21 cellular contexts compared by ENCODE assay signal in genomic region chr15:81008312-81008711, GRCh38. TPM values are rescaled to one million over a fixed set of nuclear protein-coding genes. Genes with fewer than 3 reads are reported as not detected.
DNase-seq lines count a peak whose midpoint lies in the region; ATAC-seq and TF ChIP-seq lines count a peak whose summit lies in the region.
"Had no signal": no experiment of that assay in that cellular context is flagged by ENCODE, and none has a peak within 500 bp of the region (broad histone marks: within the 10 kb centered on the region; RNA-seq: fewer than 3 reads in every experiment).

No MANE protein-coding gene starts in this region.

- no peak for ATAC-seq in GM18498 (IDR thresholded peaks at IDR 0.05; ENCODE audit: unreplicated experiment)
- no peak for ATAC-seq in GM18873 (IDR thresholded peaks at IDR 0.05; ENCODE audit: low FRiP score, unreplicated experiment)
- ATAC-seq in effector memory CD8-positive, alpha-beta T cell (replicated peaks), result no peak
- ATAC-seq: HCT116 had no signal

- H3K9me3 Mint-ChIP-seq in effector memory CD8-positive, alpha-beta T cell, result no peaks in the 10 kb centered on the region
- H3K9me3 Mint-ChIP-seq: CD14-positive monocyte had no signal

- CTCF ChIA-PET in HEK293 (lab: Yijun Ruan, JAX), result interaction anchor here (0.9 to 1.7 kb wide), 2 partner anchors 258 kb away, joined by 3 to 8 read pairs; no protein-coding TSS in a partner anchor

- H3K4me1 ChIP-seq in HEK293 (ENCODE audit: control insufficient read depth, insufficient read depth, low read length), result peaks cover 11% of the 10 kb centered on the region; the same call in 1 of the 2 replicates
- H3K4me1 ChIP-seq: SJCRH30 had no signal

- H3K9me3 ChIP-seq in HEK293 (ENCODE audit: control insufficient read depth, insufficient read depth, low read depth, low read length), result no peaks in the 10 kb centered on the region
- H3K9me3 ChIP-seq: SJCRH30 had no signal

- H3K36me3 Mint-ChIP-seq in effector memory CD8-positive, alpha-beta T cell (ENCODE audit: insufficient read depth), result peaks cover 12% of the 10 kb centered on the region

- H3K27ac ChIP-seq in HEK293 (ENCODE audit: extremely low read depth, low read depth, low read length) (no peak overlapping the region), dorsolateral prefrontal cortex (peak overlapping the region in 30 of 59 donors; percentile 2 to 68 (median 34))
- H3K27ac ChIP-seq: 22Rv1, PC-9, RWPE1, SJCRH30 had no signal

- no peaks in the 10 kb centered on the region for H3K27me3 Mint-ChIP-seq in effector memory CD8-positive, alpha-beta T cell

- H3K4me3 ChIP-seq in HEK293 (ENCODE audit: low read depth, low read length), result no peak overlapping the region
- no peak overlapping the region for H3K4me3 ChIP-seq in dorsolateral prefrontal cortex
- H3K4me3 ChIP-seq: K562, PC-9, SJCRH30 had no signal

- peaks cover 25 to 26% of the 10 kb centered on the region in 2 donors for H3K4me1 Mint-ChIP-seq in effector memory CD8-positive, alpha-beta T cell (ENCODE audit: low read depth in 2 of 2)

- no peak overlapping the region for H3K4me3 Mint-ChIP-seq in effector memory CD8-positive, alpha-beta T cell
- H3K4me3 Mint-ChIP-seq: CD14-positive monocyte had no signal

- peaks cover 0 to 3% of the 10 kb centered on the region in 2 experiments; a peak in 1 of 3 replicates for H3K36me3 ChIP-seq in HEK293 (ENCODE audit: control insufficient read depth in 2 of 2, insufficient read depth in 1 of 2, low read length in 2 of 2)

- peak overlapping the region in 1 of 2 donors; percentile 49 for H3K27ac Mint-ChIP-seq in effector memory CD8-positive, alpha-beta T cell

- no peaks in the 10 kb centered on the region for H3K27me3 ChIP-seq in dorsolateral prefrontal cortex
- H3K27me3 ChIP-seq: SJCRH30 had no signal

- POLR2A ChIA-PET in HEK293 (lab: Yijun Ruan, JAX), result no interaction called here

- intact Hi-C loops in dorsolateral prefrontal cortex (cut with DNase I), result loop anchor here in 1 of 2 donors (10.0 kb wide), 1 partner anchor 96 kb away; no protein-coding TSS in a partner anchor

- TF ChIP-seq CTCF in HEK293 (tag by site-specific recombination; IDR thresholded peaks at IDR 0.05) (no peak), dorsolateral prefrontal cortex (IDR thresholded peaks at IDR 0.05 in 54 of 56, conservative IDR thresholded peaks at IDR 0.05 in 2 of 56; ENCODE audit: low read depth in 1 of 56, partially characterized antibody in 56 of 56) (no peak)

- peak; percentile 10 for DNase-seq in A172 (ENCODE audit: low spot score)
- DNase-seq in SW480 (ENCODE audit: low spot score), result peak; percentile 27
- DNase-seq in dorsolateral prefrontal cortex, result no peak
- no peak for DNase-seq in NCI-H1436 treated with DMSO at 0.1 percent for 48 hours (lab: John Stamatoyannopoulos, UW)
- no peak for DNase-seq in effector memory CD8-positive, alpha-beta T cell
- DNase-seq: DMS53, GOT3, NCI-H1105 treated with DMSO at 0.1 percent for 48 hours, NCI-H1694 treated with DMSO at 0.1 percent for 48 hours, NCI-H2107, NCI-H510A treated with DMSO at 0.1 percent for 48 hours, SJCRH30 had no signal

TF ChIP-seq in HEK293, 187 proteins besides CTCF, POLR2A, EP300 and RAD21:
- TF ChIP-seq PRDM6 (tag by site-specific recombination; IDR thresholded peaks at IDR 0.05) (0 out of 2 replicates have a peak, but pooled peaks have one; percentile 9), ZNF10 (tag by site-specific recombination; IDR thresholded peaks at IDR 0.05) (no peak)

RNA-seq across cellular contexts. Expression of gene TLNRD1, which starts 7.6 kb away (rescaled TPM):
- 9.4 and 11.8 TPM in 2 replicates for total RNA-seq in A172 (2014; rRNA removed; shearing (Covaris generic))
- total RNA-seq in dorsolateral prefrontal cortex, result 10 to 100 TPM; 10.3 to 20.4 (median 16.1) TPM

RNA-seq across cellular contexts. Expression of gene MESD, which starts 18.7 kb away (rescaled TPM):
- total RNA-seq in A172 (2014; rRNA removed; shearing (Covaris generic)), result 19.5 and 20.2 TPM in 2 replicates
- total RNA-seq in dorsolateral prefrontal cortex, result 10 to 100 TPM; 16.9 to 41.5 (median 21.8) TPM

Comparison
In these comparisons a context has a peak if more than half of its experiments do, and no peak if none do; other contexts are left out.
1. DNase-seq: peak in A172 (single experiment) and SW480 (single experiment); none in dorsolateral prefrontal cortex (0 of 10), NCI-H1436 treated with DMSO at 0.1 percent for 48 hours (single experiment) and effector memory CD8-positive, alpha-beta T cell (0 of 3).